In the genomic region with DNA sequence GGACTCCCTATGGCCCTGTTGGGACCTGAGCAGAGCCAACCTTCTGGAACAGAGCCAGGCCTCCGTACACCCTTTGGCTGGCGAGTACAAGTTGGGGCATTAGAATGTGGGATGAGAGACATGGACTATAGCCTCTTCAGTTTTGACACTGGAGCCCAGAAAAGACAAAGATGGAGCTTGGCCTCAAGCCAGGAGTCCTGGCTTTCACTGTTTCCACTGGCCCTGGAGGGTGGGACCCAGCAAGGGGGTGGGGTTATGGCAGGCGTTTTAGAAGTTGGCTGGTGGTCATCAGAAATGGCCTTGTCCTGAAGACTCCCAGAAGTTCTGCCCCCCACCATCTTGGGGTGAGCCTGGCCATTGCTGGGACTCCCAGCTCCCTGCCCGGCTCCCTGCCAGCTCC, we compare ENCODE assay signal across 21 cellular contexts. TPM values are rescaled to one million over a fixed set of nuclear protein-coding genes. Genes with fewer than 3 reads are reported as not detected.
DNase-seq lines count a peak whose midpoint lies in the region; ATAC-seq, FAIRE-seq and TF ChIP-seq lines count a peak whose summit lies in the region.
"Had no signal": no experiment of that assay in that cellular context is flagged by ENCODE, and none has a peak within 500 bp of the region (broad histone marks: within the 10 kb centered on the region; RNA-seq: fewer than 3 reads in every experiment).

No MANE protein-coding gene starts in this region.

- H3K4me3 ChIP-seq in heart left ventricle (no peak overlapping the region), H1 (ENCODE audit: extremely low read depth in 1 of 4, insufficient read depth in 2 of 4, low read depth in 3 of 4, low read length in 4 of 4) (no peak overlapping the region), tibial nerve (no peak overlapping the region)
- H3K4me3 ChIP-seq: BLaER1 treated with 17β-estradiol and CSF1 and Interleukin-3, amounts not matched to agents 10 nM and 100 nM had no signal

- peaks cover 3% of the 10 kb centered on the region for H3K79me1 ChIP-seq in H1 (ENCODE audit: low read depth, low read length)
- no peaks in the 10 kb centered on the region for H3K79me1 ChIP-seq in H9 (ENCODE audit: insufficient read depth, low read depth, low read length, poor library complexity, severe bottlenecking)

- no peak overlapping the region for H3K9ac ChIP-seq in H1 (replicated peaks in 1 of 4; ENCODE audit: extremely low read depth in 1 of 4, low read depth in 3 of 4, low read length in 3 of 4)
- no peak overlapping the region for H3K9ac ChIP-seq in H9 (ENCODE audit: extremely low read depth, insufficient read length, low read length)
- H3K9ac ChIP-seq: BLaER1 treated with 17β-estradiol and CSF1 and Interleukin-3, amounts not matched to agents 10 nM and 100 nM had no signal

- H2BK15ac ChIP-seq in H1 (ENCODE audit: low read length) = no peak overlapping the region
- H2BK15ac ChIP-seq in H9 (ENCODE audit: low read depth, low read length) = no peak overlapping the region

- H2AFZ ChIP-seq in H1 (ENCODE audit: low read length) = no peak overlapping the region
- no peak overlapping the region for H2AFZ ChIP-seq in H9 (ENCODE audit: low read length)

- H3K23me2 ChIP-seq in H1 (ENCODE audit: low read depth, low read length) (peaks cover 2% of the 10 kb centered on the region; the same call in 1 of the 2 replicates), H9 (ENCODE audit: insufficient read length, low read depth, low read length, poor library complexity, severe bottlenecking) (no peaks in the 10 kb centered on the region)

- H3K4me3 Mint-ChIP-seq in H9 = no peak overlapping the region

- H2BK120ac ChIP-seq in H1 (replicated peaks; ENCODE audit: low read depth, low read length) (no peak overlapping the region), H9 (ENCODE audit: low read depth, low read length, poor library complexity, severe bottlenecking) (no peak overlapping the region)

- intact Hi-C loops in heart left ventricle (cut with DNase I) (no loop called here), Right ventricle myocardium inferior (cut with DNase I) (no loop called here)

- H2BK20ac ChIP-seq in H1 (ENCODE audit: low read length) (no peak overlapping the region), H9 (ENCODE audit: low read depth, low read length, poor library complexity, severe bottlenecking) (no peak overlapping the region)

- POLR2A ChIA-PET in H1 (lab: Charles Lee; ENCODE audit: partially characterized antibody) = interaction anchor here (1.0 to 1.4 kb wide), 4 partner anchors 10 to 68 kb away, joined by 3 to 6 read pairs (median 4); no protein-coding TSS in a partner anchor

- H3K27ac Mint-ChIP-seq in H9 = no peak overlapping the region

- H3K4me1 Mint-ChIP-seq in H9 = peaks cover 24 to 43% of the 10 kb centered on the region in 2 experiments

- H3T11ph ChIP-seq in H9 (ENCODE audit: low read length) = no peak overlapping the region

- H4K91ac ChIP-seq in H1 (replicated peaks; ENCODE audit: insufficient read length, low read length) (no peak overlapping the region), H9 (ENCODE audit: insufficient read length, low read depth, low read length) (no peak overlapping the region)

- H3K27ac ChIP-seq in heart left ventricle = no peak overlapping the region
- H3K27ac ChIP-seq in H1 (ENCODE audit: low read depth, low read length) = no peak overlapping the region
- peak overlapping the region; percentile 30 to 83 (median 66) for H3K27ac ChIP-seq in tibial nerve
- H3K27ac ChIP-seq in H9 (ENCODE audit: insufficient read length, low read depth, low read length) = no peak overlapping the region
- H3K27ac ChIP-seq: BLaER1 treated with 17β-estradiol and CSF1 and Interleukin-3, amounts not matched to agents 10 nM and 100 nM; HL-60 had no signal

- H4K5ac ChIP-seq in H1 (ENCODE audit: insufficient read length, low read depth, low read length) (no peak overlapping the region), H9 (ENCODE audit: insufficient read length, low read depth, low read length) (no peak overlapping the region)

- no peak for FAIRE-seq in H1 (lab: Jason Lieb, UNC)
- FAIRE-seq: GM12892, GM18507 had no signal

- H3K36me3 Mint-ChIP-seq in H9 (ENCODE audit: insufficient read depth in 1 of 3, low read depth in 3 of 3) = peaks cover 4 to 14% (median 13%) of the 10 kb centered on the region in 3 experiments; a peak in 6 of 7 replicates

- ATAC-seq in heart left ventricle = peak in 3 of 4 donors; percentile 13 to 36 (median 14)
- no peak for ATAC-seq in Right ventricle myocardium inferior
- ATAC-seq in HG02678 (IDR thresholded peaks at IDR 0.05; ENCODE audit: unreplicated experiment) = no peak
- ATAC-seq: PC-3 had no signal

- peaks cover 0 to 2% of the 10 kb centered on the region in 2 experiments; a peak in 1 of 5 replicates for H3K9me3 Mint-ChIP-seq in H9
- H3K9me3 Mint-ChIP-seq: CD8-positive, alpha-beta memory T cell had no signal

- H3K56ac ChIP-seq in H1 (replicated peaks; ENCODE audit: insufficient read length, low read depth, low read length) (no peak overlapping the region), H9 (ENCODE audit: insufficient read length, low read depth, low read length) (no peak overlapping the region)

- DNase-seq in heart left ventricle (no peak), Right ventricle myocardium inferior (ENCODE audit: missing footprints) (no peak), NCI-H1105 treated with DMSO at 0.1 percent for 48 hours (lab: John Stamatoyannopoulos, UW) (peak; percentile 10), H1 (ENCODE audit: low read depth in 1 of 2, low spot score in 2 of 2) (no peak), tibial nerve (ENCODE audit: low spot score in 2 of 2) (no peak), H9 (no peak)
- DNase-seq: CD8-positive, alpha-beta memory T cell; DMS79; H7; IMR-90; Karpas-422; NCI-H1436 treated with DMSO at 0.1 percent for 48 hours; NCI-H2029; NCI-H510A treated with DMSO at 0.1 percent for 48 hours; NCI-H82; PC-3 had no signal

- no peak for TF ChIP-seq CTCF in heart left ventricle (IDR thresholded peaks at IDR 0.05)
- TF ChIP-seq CTCF in H1 (IDR thresholded peaks at IDR 0.05; ENCODE audit: control extremely low read depth in 1 of 3, insufficient read depth in 1 of 3, low read depth in 1 of 3, low read length in 3 of 3) = no peak
- TF ChIP-seq CTCF in tibial nerve (IDR thresholded peaks at IDR 0.05) = no peak
- no peak for TF ChIP-seq CTCF in H9 (conservative IDR thresholded peaks at IDR 0.05)

- H4K20me1 ChIP-seq in H1 (replicated peaks in 1 of 2; ENCODE audit: control insufficient read depth in 1 of 2, insufficient read depth in 2 of 2, low read length in 2 of 2) (peaks cover 0 to 12% of the 10 kb centered on the region in 2 experiments), H9 (ENCODE audit: control insufficient read depth, insufficient read depth, insufficient read length) (no peaks in the 10 kb centered on the region)

- H3K4ac ChIP-seq in H1 (replicated peaks; ENCODE audit: insufficient read length, low read depth, low read length) = no peak overlapping the region
- H3K4ac ChIP-seq in H9 (ENCODE audit: low read depth, low read length) = no peak overlapping the region

- 60 to 72% (median 64%) methylated on average over 3 to 4 of the region's 4 CpGs for WGBS in heart left ventricle, 4 donors
- 86% methylated on average over 4 of the region's 4 CpGs; no CpG with 5 or more reads in 1 of the 2 experiments for WGBS in H1 (ENCODE audit: extremely low coverage in 1 of 2, insufficient coverage in 1 of 2, insufficient read length in 1 of 2, insufficient replicate concordance in 2 of 2, low coverage in 1 of 2, low lambda C conversion rate in 2 of 2, missing lambda C conversion rate in 1 of 2), 2 experiments
- 19 to 44% methylated on average over 4 of the region's 4 CpGs for WGBS in tibial nerve, 2 donors
- WGBS in H9 (ENCODE audit: extremely low coverage, insufficient read length, low lambda C conversion rate) = no CpG with 5 or more reads among the region's 4 CpGs

- H2BK5ac ChIP-seq in H1 (ENCODE audit: low read depth, low read length) (0 out of 2 replicates have a peak overlapping the region, but pooled peaks have one; percentile 32), H9 (ENCODE audit: insufficient read length, low read length) (no peak overlapping the region)

- H3K23ac ChIP-seq in H1 (ENCODE audit: insufficient read length) (no peak overlapping the region), H9 (ENCODE audit: insufficient read length, low read depth, low read length) (no peak overlapping the region)

- TF ChIP-seq POLR2A in heart left ventricle (IDR thresholded peaks at IDR 0.05) = no peak
- no peak for TF ChIP-seq POLR2A in H1 (IDR thresholded peaks at IDR 0.05; ENCODE audit: control extremely low read depth in 1 of 2, low read depth in 2 of 2, low read length in 2 of 2)
- no peak for TF ChIP-seq POLR2A in tibial nerve (IDR thresholded peaks at IDR 0.05)

- H3K9me3 ChIP-seq in heart left ventricle = no peaks in the 10 kb centered on the region
- no peaks in the 10 kb centered on the region for H3K9me3 ChIP-seq in H1 (ENCODE audit: insufficient read depth in 2 of 2, low read depth in 1 of 2, low read length in 1 of 2)
- H3K9me3 ChIP-seq in tibial nerve = no peaks in the 10 kb centered on the region
- H3K9me3 ChIP-seq in H9 (ENCODE audit: control insufficient read depth, low read depth, low read length) = no peaks in the 10 kb centered on the region
- H3K9me3 ChIP-seq: BLaER1 treated with 17β-estradiol and CSF1 and Interleukin-3, amounts not matched to agents 10 nM and 100 nM had no signal

- H2AK5ac ChIP-seq in H1 (ENCODE audit: low read depth, low read length) (no peak overlapping the region), H9 (ENCODE audit: insufficient read length, low read length) (no peak overlapping the region)

- H3K27me3 ChIP-seq in heart left ventricle (no peaks in the 10 kb centered on the region), H1 (replicated peaks in 1 of 4; ENCODE audit: control insufficient read depth in 3 of 4, extremely low read depth in 1 of 4, insufficient read depth in 3 of 4, low read length in 3 of 4) (no peaks in the 10 kb centered on the region), tibial nerve (no peaks in the 10 kb centered on the region), H9 (ENCODE audit: insufficient read depth, low read length) (no peaks in the 10 kb centered on the region)
- H3K27me3 ChIP-seq: BLaER1 treated with 17β-estradiol and CSF1 and Interleukin-3, amounts not matched to agents 10 nM and 100 nM had no signal

- H4K8ac ChIP-seq in H1 (ENCODE audit: extremely low read depth, insufficient read depth, low read length) (no peak overlapping the region), H9 (replicated peaks; ENCODE audit: insufficient read length, low read depth, low read length) (no peak overlapping the region)

- TF ChIP-seq EP300 in H1 (IDR thresholded peaks at IDR 0.05; ENCODE audit: borderline replicate concordance in 1 of 2, low read depth in 2 of 2, low read length in 2 of 2) = no peak
- TF ChIP-seq EP300 in tibial nerve (IDR thresholded peaks at IDR 0.05) = no peak

- H3K14ac ChIP-seq in H1 (ENCODE audit: insufficient read length) = no peak overlapping the region
- H3K14ac ChIP-seq in H9 (ENCODE audit: insufficient read depth, low read length) = no peak overlapping the region

- no peaks in the 10 kb centered on the region; the same call in 1 of the 2 replicates for H3K27me3 Mint-ChIP-seq in H9 (ENCODE audit: low read depth)

- CTCF ChIA-PET in H1 (lab: Charles Lee; ENCODE audit: partially characterized antibody) = interaction anchor here (0.6 to 2.6 kb wide), 8 partner anchors 9 to 1545 kb away, joined by 3 to 10 read pairs (median 4); no protein-coding TSS in a partner anchor

- no peak for TF ChIP-seq RAD21 in H1 (IDR thresholded peaks at IDR 0.05 in 1 of 2, conservative IDR thresholded peaks at IDR 0.05 in 1 of 2; ENCODE audit: low read depth in 2 of 2, low read length in 2 of 2)

- no peak overlapping the region for H3K18ac ChIP-seq in H1 (ENCODE audit: extremely low read depth, low read length)
- no peak overlapping the region for H3K18ac ChIP-seq in H9 (ENCODE audit: insufficient read length, low read depth, low read length)

- H3K36me3 ChIP-seq in heart left ventricle (peaks cover 0 to 10% (median 0%) of the 10 kb centered on the region in 9 donors), H1 (ENCODE audit: control insufficient read depth in 2 of 4, insufficient read depth in 4 of 4, low read length in 3 of 4) (peaks cover 0 to 5% (median 0%) of the 10 kb centered on the region in 4 experiments; a peak in 2 of 8 replicates), tibial nerve (peaks cover 0 to 33% (median 0%) of the 10 kb centered on the region in 3 donors)

- H3K4me2 ChIP-seq in H1 (ENCODE audit: insufficient read depth in 1 of 2, low read depth in 2 of 2, low read length in 2 of 2) = no peak overlapping the region
- H3K4me2 ChIP-seq in H9 (ENCODE audit: insufficient read depth, insufficient read length, low read length) = no peak overlapping the region
- H3K4me2 ChIP-seq: BLaER1 treated with 17β-estradiol and CSF1 and Interleukin-3, amounts not matched to agents 10 nM and 100 nM had no signal

- H3K79me2 ChIP-seq in H1 (ENCODE audit: control insufficient read depth in 1 of 2, insufficient read depth in 2 of 2, low read length in 2 of 2) (no peaks in the 10 kb centered on the region), H9 (ENCODE audit: insufficient read depth, low read length) (no peaks in the 10 kb centered on the region; the same call in 1 of the 2 replicates)

- peaks cover 0 to 12% (median 0%) of the 10 kb centered on the region in 12 donors for H3K4me1 ChIP-seq in heart left ventricle
- H3K4me1 ChIP-seq in H1 (replicated peaks in 1 of 4; ENCODE audit: control insufficient read depth in 3 of 4, insufficient read depth in 4 of 4, low read length in 3 of 4) = peaks cover 0 to 7% (median 0%) of the 10 kb centered on the region in 4 experiments; a peak in 3 of 7 replicates
- H3K4me1 ChIP-seq in tibial nerve = peaks cover 0 to 47% (median 37%) of the 10 kb centered on the region in 4 donors
- H3K4me1 ChIP-seq in H9 (ENCODE audit: insufficient read depth, low read length) = no peaks in the 10 kb centered on the region

- no peak overlapping the region for H2BK12ac ChIP-seq in H1 (ENCODE audit: low read depth, low read length)
- H2BK12ac ChIP-seq in H9 (ENCODE audit: insufficient read length, low read depth, low read length) = no peak overlapping the region

RNA-seq across cellular contexts. Expression of gene ITPR3, which starts 21.8 kb away (rescaled TPM):
- total RNA-seq in heart left ventricle = 10 to 100 TPM in 2 of 9 donors, 1 to 10 TPM in 7; 4.8 to 33.5 (median 7.8) TPM
- 1 to 10 TPM; 6.1 to 8.9 TPM for polyA plus RNA-seq in heart left ventricle
- total RNA-seq in Right ventricle myocardium inferior = 8.0 TPM
- total RNA-seq in H1 (2021; fragmentation: NEBNext Ultra II Directional; extraction: Animal tissue kit (Norgen Biotek cat#: 25700)) = 44.9 and 45.7 TPM in 2 replicates
- polyA plus RNA-seq in H1 (2011; rRNA removed) = 29.1 and 37.2 TPM in 2 replicates
- 22.7 TPM for polyA plus RNA-seq in H1 (2011; cell fraction: cytosol; rRNA removed)
- polyA plus RNA-seq in H1 (2011; cell fraction: nucleus; rRNA removed) = 157 TPM
- polyA plus RNA-seq in H1 (2012, experiment 1 of 2) = 22.4 to 35.2 TPM (median 31.8 TPM) in 4 replicates
- polyA plus RNA-seq in H1 (2012, experiment 2 of 2) = 11.9 TPM
- 24.7 TPM for polyA plus RNA-seq in H1 (2013, experiment 1 of 2)
- 23.5 TPM for polyA plus RNA-seq in H1 (2013, experiment 2 of 2)
- polyA minus RNA-seq in H1 (2011; rRNA and poly(A)+ RNA removed) = 45.6 and 48.9 TPM in 2 replicates
- polyA minus RNA-seq in H1 (2011; cell fraction: cytosol; rRNA and poly(A)+ RNA removed) = 23.7 TPM
- 42.2 TPM for polyA minus RNA-seq in H1 (2011; cell fraction: nucleus; rRNA and poly(A)+ RNA removed)
- 100 to 1,000 TPM in 2 of 4 donors, 10 to 100 TPM in 2; 76.8 to 101 (median 93.9) TPM for total RNA-seq in tibial nerve
- 39.1 and 40.3 TPM in 2 replicates for total RNA-seq in H9 (2021)

Comparison
In these comparisons a context has a peak if more than half of its experiments do, and no peak if none do; other contexts are left out.
1. ATAC-seq: peak in heart left ventricle (3 of 4); none in Right ventricle myocardium inferior (single experiment) and HG02678 (single experiment).
2. H3K27ac ChIP-seq: peak in tibial nerve (4 of 4); none in heart left ventricle (0 of 12), H1 (single experiment) and H9 (single experiment).